ENCODE assay signal across 18 cellular contexts in the genomic region with DNA sequence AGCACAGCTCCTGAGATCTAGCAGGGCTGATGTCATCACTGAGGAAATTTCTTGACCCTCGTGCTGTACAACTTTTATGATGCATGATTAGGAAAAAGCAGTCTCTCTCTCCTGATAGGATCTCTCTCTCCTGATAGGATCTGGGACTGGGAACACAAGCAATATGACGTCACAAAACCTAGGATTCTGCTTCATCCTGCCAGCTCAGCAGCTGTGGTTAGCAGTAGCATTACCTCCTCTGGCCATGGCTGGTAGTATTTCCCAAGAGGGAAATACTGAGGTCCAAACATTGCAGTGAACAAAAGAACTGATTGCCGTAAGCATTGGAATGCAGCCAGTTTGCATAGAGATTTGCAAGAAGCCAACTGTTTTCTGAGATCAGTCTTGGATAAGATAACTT.
DNase-seq lines count a peak whose midpoint lies in the region; ATAC-seq and TF ChIP-seq lines count a peak whose summit lies in the region.
"Had no signal": no experiment of that assay in that cellular context is flagged by ENCODE, and none has a peak within 500 bp of the region (broad histone marks: within the 10 kb centered on the region; RNA-seq: fewer than 3 reads in every experiment).

No MANE protein-coding gene starts in this region.

- DNase-seq in COLO829 (ENCODE audit: low spot score), result peak; percentile 25
- DNase-seq in M059J (ENCODE audit: low read depth), result peak; percentile 1
- peak in 1 of 4 donors; percentile 15 for DNase-seq in body of pancreas
- DNase-seq in kidney epithelial cell (ENCODE audit: low read depth), result peak; percentile 34
- no peak for DNase-seq in activated CD8-positive, alpha-beta memory T cell treated with anti-CD3 and anti-CD28 coated beads, Interleukin-2, amount 10 ng/mL, durations not matched to agents 7 days and 5 days
- no peak for DNase-seq in NCI-H146 treated with DMSO at 0.1 percent for 48 hours (lab: John Stamatoyannopoulos, UW; ENCODE audit: unreplicated experiment)
- no peak for DNase-seq in NCI-H187 (lab: John Stamatoyannopoulos, UW)
- DNase-seq: activated CD4-positive, alpha-beta T cell treated with anti-CD3 and anti-CD28 coated beads, Interleukin-2, amount 50 U/mL, for 48 hours; cortex of kidney; DMS79 treated with DMSO at 0.1 percent for 48 hours; esophagus squamous epithelium; NCI-H1417; nucleus accumbens; RPMI8226; stimulated activated CD4-positive, alpha-beta T cell treated with anti-CD3 and anti-CD28 coated beads, Interleukin-12 subunit alpha, Interleukin-12 subunit beta, amount 100 ng/mL, for 4 hours; substantia nigra had no signal

- H3K27ac ChIP-seq in body of pancreas, result no peak overlapping the region
- H3K27ac ChIP-seq: esophagus squamous epithelium had no signal

- CTCF ChIA-PET in activated CD8-positive, alpha-beta memory T cell treated with anti-CD3 and anti-CD28 coated beads, Interleukin-2, amount 10 ng/mL, durations not matched to agents 7 days and 5 days (lab: Charles Lee), result no interaction called here

- H3K4me3 ChIP-seq in body of pancreas (no peak overlapping the region), kidney epithelial cell (ENCODE audit: low read depth, low read length) (no peak overlapping the region)
- H3K4me3 ChIP-seq: esophagus squamous epithelium had no signal

- no peaks in the 10 kb centered on the region for H3K36me3 Mint-ChIP-seq in activated CD8-positive, alpha-beta memory T cell treated with anti-CD3 and anti-CD28 coated beads, Interleukin-2, amount 10 ng/mL, durations not matched to agents 7 days and 5 days

- no peak overlapping the region for H3K27ac Mint-ChIP-seq in activated CD8-positive, alpha-beta memory T cell treated with anti-CD3 and anti-CD28 coated beads, Interleukin-2, amount 10 ng/mL, durations not matched to agents 7 days and 5 days
- H3K27ac Mint-ChIP-seq: IgD-negative memory B cell had no signal

- no peak for TF ChIP-seq POLR2A in body of pancreas (IDR thresholded peaks at IDR 0.05)

- no peak overlapping the region for H3K4me3 Mint-ChIP-seq in activated CD8-positive, alpha-beta memory T cell treated with anti-CD3 and anti-CD28 coated beads, Interleukin-2, amount 10 ng/mL, durations not matched to agents 7 days and 5 days
- H3K4me3 Mint-ChIP-seq: IgD-negative memory B cell had no signal

- H3K27me3 ChIP-seq in body of pancreas, result no peaks in the 10 kb centered on the region
- H3K27me3 ChIP-seq in kidney epithelial cell (ENCODE audit: control insufficient read depth, insufficient read depth, low read length), result no peaks in the 10 kb centered on the region
- H3K27me3 ChIP-seq: esophagus squamous epithelium had no signal

- WGBS in body of pancreas, 2 donors, result 20 to 23% methylated on average over 3 of the region's 3 CpGs

- peaks cover 6% of the 10 kb centered on the region for H3K9me3 Mint-ChIP-seq in activated CD8-positive, alpha-beta memory T cell treated with anti-CD3 and anti-CD28 coated beads, Interleukin-2, amount 10 ng/mL, durations not matched to agents 7 days and 5 days (ENCODE audit: low read depth)
- H3K9me3 Mint-ChIP-seq: IgD-negative memory B cell had no signal

- H3K36me3 ChIP-seq in body of pancreas (replicated peaks in 1 of 2; ENCODE audit: insufficient read depth in 1 of 2, low read depth in 2 of 2) (no peaks in the 10 kb centered on the region), kidney epithelial cell (ENCODE audit: control insufficient read depth, insufficient read depth, low read length) (no peaks in the 10 kb centered on the region)
- H3K36me3 ChIP-seq: esophagus squamous epithelium had no signal

- ATAC-seq in body of pancreas (peak; percentile 40), HG02571 (IDR thresholded peaks at IDR 0.05; ENCODE audit: unreplicated experiment) (no peak)
- no peak for ATAC-seq in activated CD8-positive, alpha-beta memory T cell treated with anti-CD3 and anti-CD28 coated beads, Interleukin-2, amount 10 ng/mL, durations not matched to agents 7 days and 5 days

- no peaks in the 10 kb centered on the region for H3K27me3 Mint-ChIP-seq in activated CD8-positive, alpha-beta memory T cell treated with anti-CD3 and anti-CD28 coated beads, Interleukin-2, amount 10 ng/mL, durations not matched to agents 7 days and 5 days
- H3K27me3 Mint-ChIP-seq: IgD-negative memory B cell had no signal

- intact Hi-C loops in body of pancreas (cut with DNase I), result no loop called here

- H3K4me1 ChIP-seq in body of pancreas, result no peaks in the 10 kb centered on the region
- H3K4me1 ChIP-seq: esophagus squamous epithelium had no signal

- TF ChIP-seq CTCF in body of pancreas (IDR thresholded peaks at IDR 0.05) (no peak), kidney epithelial cell (IDR thresholded peaks at IDR 0.05; ENCODE audit: insufficient read depth, low read length, poor library complexity, severe bottlenecking) (no peak)

- H3K4me1 Mint-ChIP-seq in activated CD8-positive, alpha-beta memory T cell treated with anti-CD3 and anti-CD28 coated beads, Interleukin-2, amount 10 ng/mL, durations not matched to agents 7 days and 5 days, result no peaks in the 10 kb centered on the region
- H3K4me1 Mint-ChIP-seq: IgD-negative memory B cell had no signal

- H3K9me3 ChIP-seq in body of pancreas, result no peaks in the 10 kb centered on the region
- H3K9me3 ChIP-seq: esophagus squamous epithelium had no signal

Comparison
In these comparisons a context has a peak if more than half of its experiments do, and no peak if none do; other contexts are left out.
1. DNase-seq: peak in COLO829 (single experiment), M059J (single experiment) and kidney epithelial cell (single experiment); none in activated CD8-positive, alpha-beta memory T cell treated with anti-CD3 and anti-CD28 coated beads, Interleukin-2, amount 10 ng/mL, durations not matched to agents 7 days and 5 days (single experiment), NCI-H146 treated with DMSO at 0.1 percent for 48 hours (single experiment) and NCI-H187 (0 of 2).